In genomic region chr7:49400891-49401550, GRCh38 we compare ENCODE assay signal across 21 cellular contexts.
DNase-seq lines count a peak whose midpoint lies in the region; TF ChIP-seq lines count a peak whose summit lies in the region.
"Had no signal": no experiment of that assay in that cellular context is flagged by ENCODE, and none has a peak within 500 bp of the region (broad histone marks: within the 10 kb centered on the region; RNA-seq: fewer than 3 reads in every experiment).

No MANE protein-coding gene starts in this region.

- H3K4me3 Mint-ChIP-seq in H9: no peak overlapping the region
- no peak overlapping the region for H3K4me3 Mint-ChIP-seq in activated T-cell treated with anti-CD3 and anti-CD28 coated beads, Interleukin-2, amount 50 U/mL, for 24 hours
- H3K4me3 Mint-ChIP-seq: activated CD8-positive, alpha-beta T cell treated with anti-CD3 and anti-CD28 coated beads for 36 hours; activated naive CD8-positive, alpha-beta T cell treated with anti-CD3 and anti-CD28 coated beads, Interleukin-2, amount 50 U/mL, for 24 hours; CD4-positive, CD25-positive, alpha-beta regulatory T cell; effector memory CD8-positive, alpha-beta T cell; stimulated activated naive CD8-positive, alpha-beta T cell treated with anti-CD3 and anti-CD28 coated beads, Interleukin-15, amount 100 ng/mL, for 72 hours had no signal

- H4K20me1 ChIP-seq in H9 (ENCODE audit: control insufficient read depth, insufficient read depth, insufficient read length) (no peaks in the 10 kb centered on the region), OCI-LY7 (ENCODE audit: insufficient read depth, low read length) (no peaks in the 10 kb centered on the region)

- H3K79me1 ChIP-seq in H9 (ENCODE audit: insufficient read depth, low read depth, low read length, poor library complexity, severe bottlenecking): no peaks in the 10 kb centered on the region
- no peaks in the 10 kb centered on the region for H3K79me1 ChIP-seq in neuronal stem cell (ENCODE audit: low read depth, low read length)

- no peak overlapping the region for H3K27ac ChIP-seq in H9 (ENCODE audit: insufficient read length, low read depth, low read length)
- H3K27ac ChIP-seq in OCI-LY7 (ENCODE audit: low read depth, low read length, poor library complexity, severe bottlenecking): no peak overlapping the region
- no peak overlapping the region for H3K27ac ChIP-seq in neuronal stem cell (replicated peaks; ENCODE audit: low read length)
- H3K27ac ChIP-seq: brain microvascular endothelial cell, SJCRH30, tibial nerve had no signal

- no peak overlapping the region for H2BK5ac ChIP-seq in H9 (ENCODE audit: insufficient read length, low read length)
- H2BK5ac ChIP-seq in neuronal stem cell (ENCODE audit: low read length): no peak overlapping the region

- H3K23ac ChIP-seq in H9 (ENCODE audit: insufficient read length, low read depth, low read length) (no peak overlapping the region), neuronal stem cell (ENCODE audit: low read depth, low read length, poor library complexity) (no peak overlapping the region)

- H3K18ac ChIP-seq in H9 (ENCODE audit: insufficient read length, low read depth, low read length): no peak overlapping the region
- no peak overlapping the region for H3K18ac ChIP-seq in neuronal stem cell (ENCODE audit: low read length)

- no peak overlapping the region for H3K56ac ChIP-seq in H9 (ENCODE audit: insufficient read length, low read depth, low read length)

- H3K4ac ChIP-seq in H9 (ENCODE audit: low read depth, low read length): no peak overlapping the region
- H3K4ac ChIP-seq in neuronal stem cell (ENCODE audit: low read length): no peak overlapping the region

- H3K36me3 Mint-ChIP-seq in H9 (ENCODE audit: insufficient read depth in 1 of 3, low read depth in 3 of 3): no peaks in the 10 kb centered on the region
- H3K36me3 Mint-ChIP-seq in activated T-cell treated with anti-CD3 and anti-CD28 coated beads, Interleukin-2, amount 50 U/mL, for 24 hours (ENCODE audit: low read depth): no peaks in the 10 kb centered on the region
- H3K36me3 Mint-ChIP-seq: CD4-positive, CD25-positive, alpha-beta regulatory T cell had no signal

- H3K4me2 ChIP-seq in H9 (ENCODE audit: insufficient read depth, insufficient read length, low read length) (no peak overlapping the region), OCI-LY7 (ENCODE audit: low read length) (no peak overlapping the region), neuronal stem cell (ENCODE audit: insufficient read depth, low read length, poor library complexity, severe bottlenecking) (no peak overlapping the region)

- H3K4me1 ChIP-seq in H9 (ENCODE audit: insufficient read depth, low read length) (no peaks in the 10 kb centered on the region), OCI-LY7 (ENCODE audit: insufficient read depth, low read length, poor library complexity, severe bottlenecking) (peaks cover 13% of the 10 kb centered on the region), neuronal stem cell (ENCODE audit: control insufficient read depth in 2 of 2, insufficient read depth in 1 of 2, low read depth in 1 of 2, low read length in 2 of 2) (peaks cover 0 to 7% of the 10 kb centered on the region in 2 donors)
- H3K4me1 ChIP-seq: tibial nerve had no signal

- intact Hi-C loops in OCI-LY7 (cut with micrococcal nuclease; ENCODE audit: unreplicated experiment): no loop called here

- no peaks in the 10 kb centered on the region for H3K23me2 ChIP-seq in H9 (ENCODE audit: insufficient read length, low read depth, low read length, poor library complexity, severe bottlenecking)

- no peak overlapping the region for H2AK5ac ChIP-seq in H9 (ENCODE audit: insufficient read length, low read length)
- no peak overlapping the region for H2AK5ac ChIP-seq in neuronal stem cell (ENCODE audit: low read depth, low read length)

- H3K27me3 Mint-ChIP-seq in H9 (ENCODE audit: low read depth): no peaks in the 10 kb centered on the region
- no peaks in the 10 kb centered on the region for H3K27me3 Mint-ChIP-seq in activated T-cell treated with anti-CD3 and anti-CD28 coated beads, Interleukin-2, amount 50 U/mL, for 24 hours
- H3K27me3 Mint-ChIP-seq: activated CD8-positive, alpha-beta T cell treated with anti-CD3 and anti-CD28 coated beads for 36 hours; activated naive CD8-positive, alpha-beta T cell treated with anti-CD3 and anti-CD28 coated beads, Interleukin-2, amount 50 U/mL, for 24 hours; CD4-positive, CD25-positive, alpha-beta regulatory T cell; effector memory CD8-positive, alpha-beta T cell; stimulated activated naive CD8-positive, alpha-beta T cell treated with anti-CD3 and anti-CD28 coated beads, Interleukin-15, amount 100 ng/mL, for 72 hours had no signal

- DNase-seq in H9 (no peak), OCI-LY7 (ENCODE audit: low spot score) (no peak), cerebellar cortex (ENCODE audit: low spot score) (peak; percentile 2), neuronal stem cell (ENCODE audit: low spot score) (no peak), T-helper 2 cell (no peak)
- DNase-seq in activated T-cell treated with anti-CD3 and anti-CD28 coated beads, Interleukin-2, amount 50 U/mL, for 24 hours: no peak
- no peak for DNase-seq in activated CD4-positive, alpha-beta T cell treated with anti-CD3 and anti-CD28 coated beads, Interleukin-2, amount 50 U/mL, for 48 hours
- DNase-seq: activated CD8-positive, alpha-beta T cell treated with anti-CD3 and anti-CD28 coated beads for 36 hours; activated gamma-delta T cell treated with Interleukin-2 at 50 U/mL for 16 hours; activated naive CD8-positive, alpha-beta T cell treated with anti-CD3 and anti-CD28 coated beads, Interleukin-2, amount 50 U/mL, for 24 hours; brain microvascular endothelial cell; CD4-positive, CD25-positive, alpha-beta regulatory T cell; effector memory CD8-positive, alpha-beta T cell; KBM-7; kidney; NCI-H187; NCI-H748 treated with DMSO at 0.1 percent for 48 hours; SJCRH30; stimulated activated naive CD8-positive, alpha-beta T cell treated with anti-CD3 and anti-CD28 coated beads, Interleukin-15, amount 100 ng/mL, for 72 hours had no signal

- WGBS in H9 (ENCODE audit: extremely low coverage, insufficient read length, low lambda C conversion rate): no CpG with 5 or more reads among the region's 4 CpGs
- WGBS in neuronal stem cell (ENCODE audit: extremely low coverage in 2 of 2, insufficient read length in 2 of 2, insufficient replicate concordance in 1 of 2), 2 donors: no CpG with 5 or more reads among the region's 4 CpGs

- CTCF ChIA-PET in OCI-LY7 (lab: Charles Lee; ENCODE audit: unreplicated experiment): no interaction called here

- no peaks in the 10 kb centered on the region for H3K9me2 ChIP-seq in OCI-LY7 (ENCODE audit: insufficient read depth, low read length)

- H3K27me3 ChIP-seq in H9 (ENCODE audit: insufficient read depth, low read length) (no peaks in the 10 kb centered on the region), neuronal stem cell (ENCODE audit: control insufficient read depth in 3 of 3, insufficient read depth in 3 of 3, low read depth in 1 of 3, low read length in 3 of 3) (no peaks in the 10 kb centered on the region)
- H3K27me3 ChIP-seq: brain microvascular endothelial cell, SJCRH30, tibial nerve had no signal

- H2BK120ac ChIP-seq in H9 (ENCODE audit: low read depth, low read length, poor library complexity, severe bottlenecking) (no peak overlapping the region), neuronal stem cell (ENCODE audit: low read depth, low read length) (no peak overlapping the region)

- H3K79me2 ChIP-seq in H9 (ENCODE audit: insufficient read depth, low read length) (no peaks in the 10 kb centered on the region), OCI-LY7 (ENCODE audit: insufficient read depth, low read depth, low read length) (no peaks in the 10 kb centered on the region)

- H2AFZ ChIP-seq in H9 (ENCODE audit: low read length): peak overlapping the region; percentile 17
- H2AFZ ChIP-seq in OCI-LY7 (ENCODE audit: low read length): peak overlapping the region; percentile 48
- H2AFZ ChIP-seq in neuronal stem cell (ENCODE audit: low read length): peak overlapping the region; percentile 17

- POLR2A ChIA-PET in OCI-LY7 (lab: Charles Lee): no interaction called here

- no peak overlapping the region for H4K91ac ChIP-seq in H9 (ENCODE audit: insufficient read length, low read depth, low read length)
- H4K91ac ChIP-seq in neuronal stem cell (ENCODE audit: low read depth, low read length, poor library complexity): no peak overlapping the region

- H4K8ac ChIP-seq in H9 (replicated peaks; ENCODE audit: insufficient read length, low read depth, low read length) (no peak overlapping the region), neuronal stem cell (ENCODE audit: low read depth, low read length) (no peak overlapping the region)

- no peak overlapping the region for H3K27ac Mint-ChIP-seq in H9
- no peak overlapping the region for H3K27ac Mint-ChIP-seq in activated T-cell treated with anti-CD3 and anti-CD28 coated beads, Interleukin-2, amount 50 U/mL, for 24 hours
- H3K27ac Mint-ChIP-seq: activated CD8-positive, alpha-beta T cell treated with anti-CD3 and anti-CD28 coated beads for 36 hours; activated naive CD8-positive, alpha-beta T cell treated with anti-CD3 and anti-CD28 coated beads, Interleukin-2, amount 50 U/mL, for 24 hours; CD4-positive, CD25-positive, alpha-beta regulatory T cell; effector memory CD8-positive, alpha-beta T cell; stimulated activated naive CD8-positive, alpha-beta T cell treated with anti-CD3 and anti-CD28 coated beads, Interleukin-15, amount 100 ng/mL, for 72 hours had no signal

- H3K36me3 ChIP-seq in OCI-LY7 (ENCODE audit: insufficient read depth, low read length): no peaks in the 10 kb centered on the region
- no peaks in the 10 kb centered on the region for H3K36me3 ChIP-seq in neuronal stem cell (replicated peaks in 1 of 2; ENCODE audit: control insufficient read depth in 2 of 2, insufficient read depth in 2 of 2, low read length in 2 of 2)
- H3K36me3 ChIP-seq: brain microvascular endothelial cell, SJCRH30, tibial nerve had no signal

- H2BK12ac ChIP-seq in H9 (ENCODE audit: insufficient read length, low read depth, low read length): no peak overlapping the region
- H2BK12ac ChIP-seq in neuronal stem cell (ENCODE audit: low read length): no peak overlapping the region

- H3K9ac ChIP-seq in H9 (ENCODE audit: extremely low read depth, insufficient read length, low read length) (no peak overlapping the region), neuronal stem cell (ENCODE audit: low read depth, low read length, poor library complexity) (no peak overlapping the region)

- H4K5ac ChIP-seq in H9 (ENCODE audit: insufficient read length, low read depth, low read length): no peak overlapping the region

- H3K4me3 ChIP-seq in OCI-LY7 (ENCODE audit: low read depth, low read length, poor library complexity, severe bottlenecking): no peak overlapping the region
- no peak overlapping the region for H3K4me3 ChIP-seq in neuronal stem cell (ENCODE audit: low read length in 2 of 2)
- H3K4me3 ChIP-seq: lung, SJCRH30, tibial nerve had no signal

- TF ChIP-seq CTCF in H9 (conservative IDR thresholded peaks at IDR 0.05) (no peak), OCI-LY7 (conservative IDR thresholded peaks at IDR 0.05; ENCODE audit: low read length) (no peak)

- no peak overlapping the region for H2BK15ac ChIP-seq in H9 (ENCODE audit: low read depth, low read length)
- H2BK15ac ChIP-seq in neuronal stem cell (ENCODE audit: low read length): no peak overlapping the region

- BruUV-seq in OCI-LY7 (replicated peaks; lab: Mats Ljungman, UMichigan): no TSS peak

- no peaks in the 10 kb centered on the region for H3K9me3 Mint-ChIP-seq in H9
- H3K9me3 Mint-ChIP-seq in activated T-cell treated with anti-CD3 and anti-CD28 coated beads, Interleukin-2, amount 50 U/mL, for 24 hours: no peaks in the 10 kb centered on the region
- H3K9me3 Mint-ChIP-seq: activated CD8-positive, alpha-beta T cell treated with anti-CD3 and anti-CD28 coated beads for 36 hours; activated naive CD8-positive, alpha-beta T cell treated with anti-CD3 and anti-CD28 coated beads, Interleukin-2, amount 50 U/mL, for 24 hours had no signal

- H3K4me1 Mint-ChIP-seq in H9: peaks cover 0 to 2% of the 10 kb centered on the region in 2 experiments; a peak in 1 of 4 replicates
- no peaks in the 10 kb centered on the region for H3K4me1 Mint-ChIP-seq in activated T-cell treated with anti-CD3 and anti-CD28 coated beads, Interleukin-2, amount 50 U/mL, for 24 hours (ENCODE audit: low read depth)
- H3K4me1 Mint-ChIP-seq: activated naive CD8-positive, alpha-beta T cell treated with anti-CD3 and anti-CD28 coated beads, Interleukin-2, amount 50 U/mL, for 24 hours; CD4-positive, CD25-positive, alpha-beta regulatory T cell; stimulated activated naive CD8-positive, alpha-beta T cell treated with anti-CD3 and anti-CD28 coated beads, Interleukin-15, amount 100 ng/mL, for 72 hours had no signal

- no peak overlapping the region for H3T11ph ChIP-seq in H9 (ENCODE audit: low read length)

- H3K14ac ChIP-seq in H9 (ENCODE audit: insufficient read depth, low read length): no peak overlapping the region
- H3K14ac ChIP-seq in neuronal stem cell (ENCODE audit: low read length): no peak overlapping the region

- no peak overlapping the region for H2BK20ac ChIP-seq in H9 (ENCODE audit: low read depth, low read length, poor library complexity, severe bottlenecking)

- H3K9me3 ChIP-seq in H9 (ENCODE audit: control insufficient read depth, low read depth, low read length) (no peaks in the 10 kb centered on the region), OCI-LY7 (ENCODE audit: low read length) (no peaks in the 10 kb centered on the region), neuronal stem cell (replicated peaks in 1 of 2; ENCODE audit: control insufficient read depth in 2 of 2, insufficient read depth in 1 of 2, low read depth in 1 of 2, low read length in 2 of 2) (no peaks in the 10 kb centered on the region)
- H3K9me3 ChIP-seq: SJCRH30, tibial nerve had no signal
